34 cellular contexts compared by ENCODE assay signal in genomic region chr3:175215833-175216232, GRCh38.
A peak's percentile ranks its signal among the peaks of the same experiment; 100 is the strongest.
DNase-seq lines count a peak whose midpoint lies in the region; ATAC-seq, FAIRE-seq and TF ChIP-seq lines count a peak whose summit lies in the region.
"Had no signal": no experiment of that assay in that cellular context is flagged by ENCODE, and none has a peak within 500 bp of the region (broad histone marks: within the 10 kb centered on the region; RNA-seq: fewer than 3 reads in every experiment).

No MANE protein-coding gene starts in this region.

- H3K9me3 ChIP-seq in SK-N-SH (no peaks in the 10 kb centered on the region), neural cell (ENCODE audit: low read length) (no peaks in the 10 kb centered on the region)
- H3K9me3 ChIP-seq: A549; BE2C; BLaER1; BLaER1 treated with 17β-estradiol and CSF1 and Interleukin-3, amounts not matched to agents 10 nM and 100 nM; Caco-2 had no signal

- FAIRE-seq in HTR-8/SVneo (lab: Jason Lieb, UNC): no peak
- FAIRE-seq: A204.1, A549, D721Med had no signal

- H3K4me2 ChIP-seq in SK-N-SH (no peak overlapping the region), neural cell (ENCODE audit: low read length) (no peak overlapping the region)
- H3K4me2 ChIP-seq: A549; BLaER1; BLaER1 treated with 17β-estradiol and CSF1 and Interleukin-3, amounts not matched to agents 10 nM and 100 nM had no signal

- no peak for TF ChIP-seq CTCF in SK-N-SH (IDR thresholded peaks at IDR 0.05)
- no peak for TF ChIP-seq CTCF in 22Rv1 (IDR thresholded peaks at IDR 0.05)
- TF ChIP-seq CTCF in neural cell (IDR thresholded peaks at IDR 0.05; ENCODE audit: poor library complexity, severe bottlenecking): no peak

- H2AFZ ChIP-seq in SK-N-SH (ENCODE audit: low read depth) (no peak overlapping the region), neural cell (ENCODE audit: low read depth, low read length) (no peak overlapping the region)

- H4K20me1 ChIP-seq in SK-N-SH (ENCODE audit: insufficient read depth): no peaks in the 10 kb centered on the region
- no peaks in the 10 kb centered on the region for H4K20me1 ChIP-seq in neural cell (ENCODE audit: insufficient read depth)
- H4K20me1 ChIP-seq: BLaER1; BLaER1 treated with 17β-estradiol and CSF1 and Interleukin-3, amounts not matched to agents 10 nM and 100 nM had no signal

- H3K9me2 ChIP-seq in SK-N-SH: no peaks in the 10 kb centered on the region
- H3K9me2 ChIP-seq in neural cell (ENCODE audit: insufficient read depth, low read length): no peaks in the 10 kb centered on the region

- H3K4me3 ChIP-seq in SK-N-SH (ENCODE audit: low read depth in 2 of 2, low read length in 1 of 2) (no peak overlapping the region), neural cell (ENCODE audit: low read length) (no peak overlapping the region)
- H3K4me3 ChIP-seq: A549; BLaER1; BLaER1 treated with 17β-estradiol and CSF1 and Interleukin-3, amounts not matched to agents 10 nM and 100 nM had no signal

- POLR2A ChIA-PET in SK-N-SH (lab: Yijun Ruan, JAX): no interaction called here

- H3K9ac ChIP-seq in SK-N-SH (no peak overlapping the region), neural cell (ENCODE audit: low read length) (no peak overlapping the region)
- H3K9ac ChIP-seq: BLaER1; BLaER1 treated with 17β-estradiol and CSF1 and Interleukin-3, amounts not matched to agents 10 nM and 100 nM had no signal

- H3K79me2 ChIP-seq in SK-N-SH (ENCODE audit: insufficient read depth) (no peaks in the 10 kb centered on the region), neural cell (replicated peaks; ENCODE audit: insufficient read depth, low read length) (no peaks in the 10 kb centered on the region)

- no peak for TF ChIP-seq RAD21 in SK-N-SH (IDR thresholded peaks at IDR 0.05; ENCODE audit: low read length)
- TF ChIP-seq RAD21 in neural cell (conservative IDR thresholded peaks at IDR 0.05): no peak

- no peaks in the 10 kb centered on the region for H3K27me3 ChIP-seq in SK-N-SH (ENCODE audit: insufficient read depth)
- H3K27me3 ChIP-seq in neural cell (ENCODE audit: insufficient read depth, low read depth, low read length): no peaks in the 10 kb centered on the region
- H3K27me3 ChIP-seq: BE2C; BLaER1; BLaER1 treated with 17β-estradiol and CSF1 and Interleukin-3, amounts not matched to agents 10 nM and 100 nM had no signal

- no peaks in the 10 kb centered on the region for H3F3A ChIP-seq in SK-N-SH (replicated peaks; ENCODE audit: insufficient read depth)
- no peaks in the 10 kb centered on the region for H3F3A ChIP-seq in neural cell (ENCODE audit: insufficient read depth, low read length, poor library complexity, severe bottlenecking)

- H3K36me3 ChIP-seq in SK-N-SH (replicated peaks in 1 of 2; ENCODE audit: control insufficient read depth in 1 of 2, insufficient read depth in 2 of 2, low read length in 1 of 2) (no peaks in the 10 kb centered on the region), neural cell (ENCODE audit: insufficient read depth, low read length) (no peaks in the 10 kb centered on the region)
- H3K36me3 ChIP-seq: BE2C; BLaER1; BLaER1 treated with 17β-estradiol and CSF1 and Interleukin-3, amounts not matched to agents 10 nM and 100 nM had no signal

- TF ChIP-seq EP300 in SK-N-SH (IDR thresholded peaks at IDR 0.05; ENCODE audit: borderline replicate concordance in 1 of 2, low read depth in 1 of 2, low read length in 1 of 2) (no peak), neural cell (conservative IDR thresholded peaks at IDR 0.05; ENCODE audit: poor library complexity, severe bottlenecking) (peak; percentile 87)

- no peak overlapping the region for H3K27ac ChIP-seq in SK-N-SH (ENCODE audit: low read depth in 2 of 2, low read length in 1 of 2)
- H3K27ac ChIP-seq in 22Rv1: 0 out of 2 replicates have a peak overlapping the region, but pooled peaks have one; percentile 85
- no peak overlapping the region for H3K27ac ChIP-seq in neural cell (ENCODE audit: low read length)
- H3K27ac ChIP-seq: A549; BLaER1; BLaER1 treated with 17β-estradiol and CSF1 and Interleukin-3, amounts not matched to agents 10 nM and 100 nM; C4-2B had no signal

- H3K4me1 ChIP-seq in SK-N-SH (ENCODE audit: control insufficient read depth in 1 of 2, insufficient read depth in 2 of 2, low read depth in 1 of 2, low read length in 1 of 2): no peaks in the 10 kb centered on the region
- H3K4me1 ChIP-seq: A549; BLaER1; BLaER1 treated with 17β-estradiol and CSF1 and Interleukin-3, amounts not matched to agents 10 nM and 100 nM; Caco-2 had no signal

- CTCF ChIA-PET in SK-N-SH (lab: Yijun Ruan, JAX): no interaction called here

- no peak for ATAC-seq in SK-N-SH treated with all-trans-retinoic acid at 6 μM for 48 hours
- ATAC-seq: A549; CD8-positive, alpha-beta T cell had no signal

- peak; percentile 47 for DNase-seq in NCI-H446 treated with DMSO at 0.1 percent for 48 hours (lab: John Stamatoyannopoulos, UW)
- DNase-seq in NCI-H446 (lab: John Stamatoyannopoulos, UW): no peak
- DNase-seq in SK-N-SH: no peak
- no peak for DNase-seq in HTR-8/SVneo (ENCODE audit: insufficient read length, low spot score)
- DNase-seq in GF-D8 (lab: John Stamatoyannopoulos, UW): no peak
- DNase-seq: 8988T; ACHN; AML-193; BE2C; C1 segment of cervical spinal cord; Caco-2; Calu3; CD4-positive, alpha-beta memory T cell; CD4-positive, alpha-beta T cell; CD4-positive, CD25-positive, alpha-beta regulatory T cell; CD8-positive, alpha-beta memory T cell; CD8-positive, alpha-beta T cell; COR-L47; DMS 273 treated with DMSO at 0.1 percent for 48 hours; DMS153; DMS53; DMS79; DMS79 treated with DMSO at 0.1 percent for 48 hours; DND-41; EL had no signal

- 85% methylated on average over 1 of the region's 1 CpG for WGBS in SK-N-SH (ENCODE audit: low lambda C conversion rate)

TF ChIP-seq in SK-N-SH treated with all-trans-retinoic acid at 6 μM for 48 hours, 23 proteins besides CTCF, POLR2A, EP300 and RAD21:
- TF ChIP-seq ISL1 (CRISPR knock-in tag; IDR thresholded peaks at IDR 0.05) (peak; percentile 59), RARB (CRISPR knock-in tag; IDR thresholded peaks at IDR 0.05) (no peak)
TF ChIP-seq in SK-N-SH treated with all-trans-retinoic acid at 6 μM for 48 hours: peak in this region for 1.

TF ChIP-seq in SK-N-SH, 30 proteins besides CTCF, POLR2A, EP300 and RAD21 (continues in another document):
- TF ChIP-seq, protein P1, sequence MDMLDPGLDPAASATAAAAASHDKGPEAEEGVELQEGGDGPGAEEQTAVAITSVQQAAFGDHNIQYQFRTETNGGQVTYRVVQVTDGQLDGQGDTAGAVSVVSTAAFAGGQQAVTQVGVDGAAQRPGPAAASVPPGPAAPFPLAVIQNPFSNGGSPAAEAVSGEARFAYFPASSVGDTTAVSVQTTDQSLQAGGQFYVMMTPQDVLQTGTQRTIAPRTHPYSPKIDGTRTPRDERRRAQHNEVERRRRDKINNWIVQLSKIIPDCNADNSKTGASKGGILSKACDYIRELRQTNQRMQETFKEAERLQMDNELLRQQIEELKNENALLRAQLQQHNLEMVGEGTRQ (IDR thresholded peaks at IDR 0.05; ENCODE audit: borderline replicate concordance, low read depth, low read length): no peak
- TF ChIP-seq, protein P2, sequence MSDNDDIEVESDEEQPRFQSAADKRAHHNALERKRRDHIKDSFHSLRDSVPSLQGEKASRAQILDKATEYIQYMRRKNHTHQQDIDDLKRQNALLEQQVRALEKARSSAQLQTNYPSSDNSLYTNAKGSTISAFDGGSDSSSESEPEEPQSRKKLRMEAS (IDR thresholded peaks at IDR 0.05; ENCODE audit: low read depth): no peak
- TF ChIP-seq TEAD4 (IDR thresholded peaks at IDR 0.05; ENCODE audit: borderline replicate concordance, insufficient read depth) (no peak), CHD2 (IDR thresholded peaks at IDR 0.05; ENCODE audit: low read length, partially characterized antibody) (no peak), ELF1 (IDR thresholded peaks at IDR 0.05) (no peak)

TF ChIP-seq in neural cell, 6 proteins besides CTCF, POLR2A, EP300 and RAD21:
- TF ChIP-seq POLR2AphosphoS5 (IDR thresholded peaks at IDR 0.05): peak; percentile 47
- no peak for TF ChIP-seq REST (IDR thresholded peaks at IDR 0.05; ENCODE audit: borderline replicate concordance)
- TF ChIP-seq MXI1 (conservative IDR thresholded peaks at IDR 0.05; ENCODE audit: poor library complexity, severe bottlenecking): no peak
- no peak for TF ChIP-seq TAF1 (IDR thresholded peaks at IDR 0.05; ENCODE audit: low read depth)
